In the genomic region with DNA sequence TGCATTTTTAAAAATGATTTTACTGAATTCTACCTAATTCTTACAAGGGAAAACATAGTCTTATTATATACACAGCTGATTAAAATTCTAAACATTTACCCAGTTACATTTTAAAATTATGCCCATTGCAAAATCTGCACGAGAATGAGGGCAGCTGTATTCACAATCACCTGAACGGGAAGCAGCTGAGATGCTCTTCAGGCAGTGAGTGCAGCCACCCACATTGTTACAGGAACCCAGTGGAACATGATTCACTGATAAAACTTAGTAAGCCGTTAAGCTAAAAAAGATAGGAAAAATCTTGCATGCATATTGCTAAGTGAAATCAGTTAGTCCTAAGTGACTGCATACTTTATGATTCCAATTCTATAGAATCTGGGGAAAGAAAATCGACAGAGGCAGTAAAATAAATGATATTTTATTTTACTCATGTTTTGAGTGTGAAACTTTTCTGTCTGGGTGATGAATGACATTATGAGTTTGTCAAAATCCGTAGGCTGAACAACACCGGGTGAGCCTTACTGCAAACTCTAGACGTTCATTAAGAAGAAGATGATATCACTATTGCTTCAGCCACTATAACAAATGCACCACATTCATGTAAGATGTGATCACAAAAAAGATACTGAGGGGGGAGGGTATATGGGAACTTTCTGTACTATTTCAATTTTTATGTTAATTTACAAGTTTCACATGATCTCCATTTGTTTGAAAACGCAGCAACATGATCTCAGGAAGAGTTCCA, we compare ENCODE assay signal across 20 cellular contexts. TPM values are rescaled to one million over a fixed set of nuclear protein-coding genes. Genes with fewer than 3 reads are reported as not detected.
DNase-seq lines count a peak whose midpoint lies in the region; ATAC-seq and TF ChIP-seq lines count a peak whose summit lies in the region.
"Had no signal": no experiment of that assay in that cellular context is flagged by ENCODE, and none has a peak within 500 bp of the region (broad histone marks: within the 10 kb centered on the region; RNA-seq: fewer than 3 reads in every experiment).

No MANE protein-coding gene starts in this region.

- H3K4me3 Mint-ChIP-seq in activated CD8-positive, alpha-beta memory T cell treated with anti-CD3 and anti-CD28 coated beads, Interleukin-2, amount 10 ng/mL, durations not matched to agents 7 days and 5 days = peak overlapping the region; percentile 49
- H3K4me3 Mint-ChIP-seq in activated naive CD8-positive, alpha-beta T cell treated with anti-CD3 and anti-CD28 coated beads, Interleukin-2, amount 50 U/mL, for 24 hours = peak overlapping the region; percentile 69
- H3K4me3 Mint-ChIP-seq: WTC11 had no signal

- peak overlapping the region in 5 of 8 donors; percentile 34 to 70 (median 46) for H3K27ac ChIP-seq in spleen
- H3K27ac ChIP-seq: breast epithelium, thoracic aorta had no signal

- H3K27me3 ChIP-seq in spleen (replicated peaks in 1 of 7) = peaks cover 0 to 27% (median 5%) of the 10 kb centered on the region in 7 donors

- 41 to 59% (median 46%) methylated on average over 8 of the region's 8 CpGs for WGBS in spleen, 5 donors

- H3K36me3 ChIP-seq in spleen = no peaks in the 10 kb centered on the region
- H3K36me3 ChIP-seq: breast epithelium, thoracic aorta had no signal

- TF ChIP-seq CTCF in spleen (IDR thresholded peaks at IDR 0.05 in 8 of 11, conservative IDR thresholded peaks at IDR 0.05 in 3 of 11) = no peak

- peak overlapping the region in 1 of 8 donors; percentile 40 for H3K4me3 ChIP-seq in spleen
- H3K4me3 ChIP-seq: breast epithelium, thoracic aorta had no signal

- H3K4me1 ChIP-seq in spleen = peaks cover 0 to 19% (median 0%) of the 10 kb centered on the region in 6 donors
- H3K4me1 ChIP-seq: breast epithelium had no signal

- H3K4me1 Mint-ChIP-seq in activated CD8-positive, alpha-beta memory T cell treated with anti-CD3 and anti-CD28 coated beads, Interleukin-2, amount 10 ng/mL, durations not matched to agents 7 days and 5 days = peaks cover 19% of the 10 kb centered on the region
- peaks cover 66% of the 10 kb centered on the region for H3K4me1 Mint-ChIP-seq in activated naive CD8-positive, alpha-beta T cell treated with anti-CD3 and anti-CD28 coated beads, Interleukin-2, amount 50 U/mL, for 24 hours

- H3K9me3 Mint-ChIP-seq in activated CD8-positive, alpha-beta memory T cell treated with anti-CD3 and anti-CD28 coated beads, Interleukin-2, amount 10 ng/mL, durations not matched to agents 7 days and 5 days (ENCODE audit: low read depth) = no peaks in the 10 kb centered on the region
- no peaks in the 10 kb centered on the region for H3K9me3 Mint-ChIP-seq in activated naive CD8-positive, alpha-beta T cell treated with anti-CD3 and anti-CD28 coated beads, Interleukin-2, amount 50 U/mL, for 24 hours
- H3K9me3 Mint-ChIP-seq: WTC11 had no signal

- TF ChIP-seq POLR2A in spleen (IDR thresholded peaks at IDR 0.05) = no peak

- DNase-seq in activated CD8-positive, alpha-beta memory T cell treated with anti-CD3 and anti-CD28 coated beads, Interleukin-2, amount 10 ng/mL, durations not matched to agents 7 days and 5 days = no peak
- DNase-seq in activated CD8-positive, alpha-beta memory T cell treated with anti-CD3 and anti-CD28 coated beads, Interleukin-2, amount 50 U/mL, for 48 hours = no peak
- DNase-seq in LHCN-M2 (ENCODE audit: low read depth) = peak; percentile 8
- no peak for DNase-seq in activated naive CD8-positive, alpha-beta T cell treated with anti-CD3 and anti-CD28 coated beads, Interleukin-2, amount 50 U/mL, for 24 hours
- DNase-seq in spleen = no peak
- DNase-seq in NCI-H2171 treated with DMSO at 0.1 percent for 48 hours (lab: John Stamatoyannopoulos, UW) = no peak
- DNase-seq: activated gamma-delta T cell, hippocampal formation, left colon, NCI-H187, NCI-H524, PC-3, posterior cingulate gyrus had no signal

- H3K9me3 ChIP-seq in spleen = no peaks in the 10 kb centered on the region
- H3K9me3 ChIP-seq: breast epithelium, thoracic aorta had no signal

- peaks cover 36% of the 10 kb centered on the region for H3K27me3 Mint-ChIP-seq in activated CD8-positive, alpha-beta memory T cell treated with anti-CD3 and anti-CD28 coated beads, Interleukin-2, amount 10 ng/mL, durations not matched to agents 7 days and 5 days
- no peaks in the 10 kb centered on the region for H3K27me3 Mint-ChIP-seq in activated naive CD8-positive, alpha-beta T cell treated with anti-CD3 and anti-CD28 coated beads, Interleukin-2, amount 50 U/mL, for 24 hours

- no peaks in the 10 kb centered on the region for H3K36me3 Mint-ChIP-seq in activated CD8-positive, alpha-beta memory T cell treated with anti-CD3 and anti-CD28 coated beads, Interleukin-2, amount 10 ng/mL, durations not matched to agents 7 days and 5 days
- H3K36me3 Mint-ChIP-seq in activated naive CD8-positive, alpha-beta T cell treated with anti-CD3 and anti-CD28 coated beads, Interleukin-2, amount 50 U/mL, for 24 hours (ENCODE audit: low read depth) = no peaks in the 10 kb centered on the region
- H3K36me3 Mint-ChIP-seq: WTC11 had no signal

- CTCF ChIA-PET in activated CD8-positive, alpha-beta memory T cell treated with anti-CD3 and anti-CD28 coated beads, Interleukin-2, amount 10 ng/mL, durations not matched to agents 7 days and 5 days (lab: Charles Lee) = interaction anchor here (1.0 to 1.1 kb wide), 2 partner anchors 31 to 216 kb away, joined by 3 to 4 read pairs; no protein-coding TSS in a partner anchor

- intact Hi-C loops in spleen (cut with DNase I; ENCODE audit: low total_unique reads) = no loop called here

- ATAC-seq in activated CD8-positive, alpha-beta memory T cell treated with anti-CD3 and anti-CD28 coated beads, Interleukin-2, amount 10 ng/mL, durations not matched to agents 7 days and 5 days = peak; percentile 55
- ATAC-seq in activated naive CD8-positive, alpha-beta T cell treated with anti-CD3 and anti-CD28 coated beads, Interleukin-2, amount 50 U/mL, for 24 hours = peak; percentile 62
- ATAC-seq in GM19351 (IDR thresholded peaks at IDR 0.05; ENCODE audit: unreplicated experiment) (no peak), GM21528 (IDR thresholded peaks at IDR 0.05; ENCODE audit: low FRiP score, unreplicated experiment) (no peak)
- ATAC-seq: left colon, PC-3, WTC11 had no signal

- H3K27ac Mint-ChIP-seq in activated CD8-positive, alpha-beta memory T cell treated with anti-CD3 and anti-CD28 coated beads, Interleukin-2, amount 10 ng/mL, durations not matched to agents 7 days and 5 days = peak overlapping the region; percentile 61
- H3K27ac Mint-ChIP-seq in activated naive CD8-positive, alpha-beta T cell treated with anti-CD3 and anti-CD28 coated beads, Interleukin-2, amount 50 U/mL, for 24 hours = peak overlapping the region; percentile 79

RNA-seq across cellular contexts. Expression of a gene that starts 39.1 kb away (rescaled TPM):
- total RNA-seq in activated CD8-positive, alpha-beta memory T cell treated with anti-CD3 and anti-CD28 coated beads, Interleukin-2, amount 10 ng/mL, durations not matched to agents 7 days and 5 days = 1 to 10 TPM; 1.7 to 2.8 TPM
- total RNA-seq in LHCN-M2 (2014; rRNA removed) (3.2 and 4.5 TPM in 2 replicates), spleen (10 to 100 TPM; 20.7 to 61.4 (median 39.9) TPM)
- polyA plus RNA-seq in LHCN-M2 (2012) = 1.4 TPM
- 10 to 100 TPM in 1 of 3 donors, 1 to 10 TPM in 2; 3.5 to 19.4 (median 4.6) TPM for polyA plus RNA-seq in spleen
- total RNA-seq: M059J, PC-3 had no signal
- polyA plus RNA-seq: fibroblast of lung had no signal

RNA-seq across cellular contexts. Expression of a gene that starts 51.4 kb away (rescaled TPM):
- total RNA-seq in activated CD8-positive, alpha-beta memory T cell treated with anti-CD3 and anti-CD28 coated beads, Interleukin-2, amount 10 ng/mL, durations not matched to agents 7 days and 5 days = not detected
- total RNA-seq in LHCN-M2 (2014; rRNA removed) = not detected in 2 replicates
- polyA plus RNA-seq in LHCN-M2 (2012) = not detected
- total RNA-seq in spleen = not detected
- polyA plus RNA-seq in spleen = not detected
- total RNA-seq: breast epithelium, fibroblast of lung, left colon, M059J, PC-3, thoracic aorta, WTC11 had no signal
- polyA plus RNA-seq: fibroblast of lung had no signal

Comparison
In these comparisons a context has a peak if more than half of its experiments do, and no peak if none do; other contexts are left out.
1. ATAC-seq: peak in activated CD8-positive, alpha-beta memory T cell treated with anti-CD3 and anti-CD28 coated beads, Interleukin-2, amount 10 ng/mL, durations not matched to agents 7 days and 5 days (single experiment) and activated naive CD8-positive, alpha-beta T cell treated with anti-CD3 and anti-CD28 coated beads, Interleukin-2, amount 50 U/mL, for 24 hours (single experiment); none in GM19351 (single experiment) and GM21528 (single experiment).